ENCODE assay signal across 24 cellular contexts in genomic region chr10:96218826-96219225, GRCh38. TPM values are rescaled to one million over a fixed set of nuclear protein-coding genes. Genes with fewer than 3 reads are reported as not detected.
DNase-seq lines count a peak whose midpoint lies in the region; ATAC-seq, FAIRE-seq and TF ChIP-seq lines count a peak whose summit lies in the region.
"Had no signal": no experiment of that assay in that cellular context is flagged by ENCODE, and none has a peak within 500 bp of the region (broad histone marks: within the 10 kb centered on the region; RNA-seq: fewer than 3 reads in every experiment).

No MANE protein-coding gene starts in this region.

- H2BK12ac ChIP-seq in H1 (ENCODE audit: low read depth, low read length), result no peak overlapping the region

- H3K4me1 Mint-ChIP-seq in naive B cell (peaks cover 11 to 29% (median 22%) of the 10 kb centered on the region in 3 donors), mesothelial cell of epicardium (no peaks in the 10 kb centered on the region)
- peaks cover 18 to 40% of the 10 kb centered on the region in 2 donors for H3K4me1 Mint-ChIP-seq in stimulated activated naive B cell treated with anti-CD40 and anti-IgM and Interleukin-4, amounts not matched to agents 10 μg/mL and 1 μg/mL and 100 μg/mL, for 72 hours
- H3K4me1 Mint-ChIP-seq: CD4-positive, CD25-positive, alpha-beta regulatory T cell had no signal

- no peak overlapping the region for H3K4me2 ChIP-seq in A549
- H3K4me2 ChIP-seq in H1 (ENCODE audit: insufficient read depth in 1 of 2, low read depth in 2 of 2, low read length in 2 of 2), result no peak overlapping the region
- H3K4me2 ChIP-seq: BLaER1 had no signal

- H4K8ac ChIP-seq in H1 (ENCODE audit: extremely low read depth, insufficient read depth, low read length), result no peak overlapping the region

- H2BK20ac ChIP-seq in H1 (ENCODE audit: low read length), result 0 out of 2 replicates have a peak overlapping the region, but pooled peaks have one; percentile 27

- H3K4ac ChIP-seq in H1 (replicated peaks; ENCODE audit: insufficient read length, low read depth, low read length), result no peak overlapping the region

- TF ChIP-seq EP300 in A549 (IDR thresholded peaks at IDR 0.05) (no peak), H1 (IDR thresholded peaks at IDR 0.05; ENCODE audit: borderline replicate concordance in 1 of 2, low read depth in 2 of 2, low read length in 2 of 2) (no peak)

- no peaks in the 10 kb centered on the region for H3K36me3 ChIP-seq in H1 (ENCODE audit: control insufficient read depth in 2 of 4, insufficient read depth in 4 of 4, low read length in 3 of 4)
- H3K36me3 ChIP-seq: HAP-1 had no signal

- WGBS in A549 (ENCODE audit: missing lambda C conversion rate), result 28% methylated on average over 5 of the region's 5 CpGs
- WGBS in H1 (ENCODE audit: extremely low coverage in 1 of 2, insufficient coverage in 1 of 2, insufficient read length in 1 of 2, insufficient replicate concordance in 2 of 2, low coverage in 1 of 2, low lambda C conversion rate in 2 of 2, missing lambda C conversion rate in 1 of 2), 2 experiments, result 73% methylated on average over 5 of the region's 5 CpGs; no CpG with 5 or more reads in 1 of the 2 experiments

- no peaks in the 10 kb centered on the region for H3K4me1 ChIP-seq in A549
- peaks cover 9 to 22% (median 12%) of the 10 kb centered on the region in 4 experiments; a peak in 6 of 7 replicates for H3K4me1 ChIP-seq in H1 (replicated peaks in 1 of 4; ENCODE audit: control insufficient read depth in 3 of 4, insufficient read depth in 4 of 4, low read length in 3 of 4)
- H3K4me1 ChIP-seq: Caco-2, HAP-1 had no signal

- H3K27me3 Mint-ChIP-seq in naive B cell (no peaks in the 10 kb centered on the region), mesothelial cell of epicardium (ENCODE audit: low read depth) (peaks cover 4% of the 10 kb centered on the region)
- H3K27me3 Mint-ChIP-seq in stimulated activated naive B cell treated with anti-CD40 and anti-IgM and Interleukin-4, amounts not matched to agents 10 μg/mL and 1 μg/mL and 100 μg/mL, for 72 hours, result no peaks in the 10 kb centered on the region
- H3K27me3 Mint-ChIP-seq: B cell had no signal

- H2BK5ac ChIP-seq in H1 (ENCODE audit: low read depth, low read length), result peak overlapping the region; percentile 39; the same call in 1 of the 2 replicates

- CTCF ChIA-PET in A549 (lab: Yijun Ruan, JAX), result interaction anchor here (0.9 to 2.1 kb wide), 2 partner anchors 9 to 11 kb away, joined by 3 to 8 read pairs; no protein-coding TSS in a partner anchor
- CTCF ChIA-PET in H1 (lab: Charles Lee; ENCODE audit: partially characterized antibody), result interaction anchor here (1.3 to 1.7 kb wide), 2 partner anchors 9 to 11 kb away, joined by 4 to 9 read pairs; no protein-coding TSS in a partner anchor

- no peak overlapping the region for H4K5ac ChIP-seq in H1 (ENCODE audit: insufficient read length, low read depth, low read length)

- H4K20me1 ChIP-seq in H1 (replicated peaks in 1 of 2; ENCODE audit: control insufficient read depth in 1 of 2, insufficient read depth in 2 of 2, low read length in 2 of 2), result no peaks in the 10 kb centered on the region

- H4K91ac ChIP-seq in H1 (replicated peaks; ENCODE audit: insufficient read length, low read length), result no peak overlapping the region

- no peaks in the 10 kb centered on the region for H3K79me2 ChIP-seq in H1 (ENCODE audit: control insufficient read depth in 1 of 2, insufficient read depth in 2 of 2, low read length in 2 of 2)

- no peak for DNase-seq in A549 (ENCODE audit: low read depth in 1 of 2, low spot score in 1 of 2)
- DNase-seq in H1 (ENCODE audit: low read depth in 1 of 2, low spot score in 2 of 2), result no peak
- no peak for DNase-seq in naive B cell
- DNase-seq in stimulated activated naive B cell treated with anti-CD40 and anti-IgM and Interleukin-4, amounts not matched to agents 10 μg/mL and 1 μg/mL and 100 μg/mL, for 72 hours, result no peak
- no peak for DNase-seq in NCI-H446 (lab: John Stamatoyannopoulos, UW)
- no peak for DNase-seq in mesothelial cell of epicardium (ENCODE audit: low spot score in 2 of 2, unreplicated experiment in 2 of 2)
- DNase-seq: 8988T; Caco-2; CD4-positive, CD25-positive, alpha-beta regulatory T cell; CD8-positive, alpha-beta T cell; DMS153; DND-41; GM23248; HFFc6 had no signal

- no peak overlapping the region for H3K18ac ChIP-seq in H1 (ENCODE audit: extremely low read depth, low read length)

- H3K27ac ChIP-seq in A549, result no peak overlapping the region
- no peak overlapping the region for H3K27ac ChIP-seq in H1 (ENCODE audit: low read depth, low read length)
- H3K27ac ChIP-seq: BLaER1, C4-2B, GM23248 had no signal

- no peak overlapping the region for H2BK120ac ChIP-seq in H1 (replicated peaks; ENCODE audit: low read depth, low read length)

- H3K23ac ChIP-seq in H1 (ENCODE audit: insufficient read length), result no peak overlapping the region

- no peak overlapping the region for H3K4me3 Mint-ChIP-seq in naive B cell
- H3K4me3 Mint-ChIP-seq in stimulated activated naive B cell treated with anti-CD40 and anti-IgM and Interleukin-4, amounts not matched to agents 10 μg/mL and 1 μg/mL and 100 μg/mL, for 72 hours, result no peak overlapping the region
- H3K4me3 Mint-ChIP-seq in mesothelial cell of epicardium, result no peak overlapping the region
- H3K4me3 Mint-ChIP-seq: B cell; CD4-positive, CD25-positive, alpha-beta regulatory T cell; CD8-positive, alpha-beta T cell; HFFc6 had no signal

- FAIRE-seq in A549 (lab: Jason Lieb, UNC) (no peak), H1 (lab: Jason Lieb, UNC) (no peak)
- FAIRE-seq: G401.6, GM12892, GM19239, H54 had no signal

- H3K9me3 Mint-ChIP-seq in naive B cell (no peaks in the 10 kb centered on the region), mesothelial cell of epicardium (no peaks in the 10 kb centered on the region)
- H3K9me3 Mint-ChIP-seq in stimulated activated naive B cell treated with anti-CD40 and anti-IgM and Interleukin-4, amounts not matched to agents 10 μg/mL and 1 μg/mL and 100 μg/mL, for 72 hours, result no peaks in the 10 kb centered on the region
- H3K9me3 Mint-ChIP-seq: CD8-positive, alpha-beta T cell; HFFc6 had no signal

- no peak overlapping the region for H3K14ac ChIP-seq in H1 (ENCODE audit: insufficient read length)

- POLR2A ChIA-PET in A549 (lab: Yijun Ruan, JAX), result no interaction called here
- POLR2A ChIA-PET in H1 (lab: Charles Lee; ENCODE audit: partially characterized antibody), result no interaction called here

- H3K9me3 ChIP-seq in A549 (no peaks in the 10 kb centered on the region), H1 (ENCODE audit: insufficient read depth in 2 of 2, low read depth in 1 of 2, low read length in 1 of 2) (no peaks in the 10 kb centered on the region)
- H3K9me3 ChIP-seq: Caco-2, HAP-1 had no signal

- H3K27ac Mint-ChIP-seq in naive B cell (peak overlapping the region in 4 of 6 donors; percentile 32 to 81 (median 60)), mesothelial cell of epicardium (no peak overlapping the region)
- H3K27ac Mint-ChIP-seq in stimulated activated naive B cell treated with anti-CD40 and anti-IgM and Interleukin-4, amounts not matched to agents 10 μg/mL and 1 μg/mL and 100 μg/mL, for 72 hours, result peak overlapping the region; percentile 74
- H3K27ac Mint-ChIP-seq: B cell; CD4-positive, CD25-positive, alpha-beta regulatory T cell; CD8-positive, alpha-beta T cell; HFFc6 had no signal

- H3K36me3 Mint-ChIP-seq in naive B cell, result peaks cover 66 to 70% of the 10 kb centered on the region in 2 donors
- H3K36me3 Mint-ChIP-seq in stimulated activated naive B cell treated with anti-CD40 and anti-IgM and Interleukin-4, amounts not matched to agents 10 μg/mL and 1 μg/mL and 100 μg/mL, for 72 hours, result peaks cover 65 to 82% of the 10 kb centered on the region in 2 donors
- no peaks in the 10 kb centered on the region for H3K36me3 Mint-ChIP-seq in mesothelial cell of epicardium
- H3K36me3 Mint-ChIP-seq: CD4-positive, CD25-positive, alpha-beta regulatory T cell; CD8-positive, alpha-beta T cell had no signal

- ATAC-seq in A549 (no peak), naive B cell (ENCODE audit: low read depth in 2 of 2) (no peak), HG03432 (IDR thresholded peaks at IDR 0.05; ENCODE audit: unreplicated experiment) (no peak)
- no peak for ATAC-seq in stimulated activated naive B cell treated with anti-CD40 and anti-IgM and Interleukin-4, amounts not matched to agents 10 μg/mL and 1 μg/mL and 100 μg/mL, for 72 hours (replicated peaks)
- ATAC-seq: CD8-positive, alpha-beta T cell had no signal

- no peaks in the 10 kb centered on the region for H3K79me1 ChIP-seq in H1 (ENCODE audit: low read depth, low read length)

- no peaks in the 10 kb centered on the region for H3K27me3 ChIP-seq in H1 (replicated peaks in 1 of 4; ENCODE audit: control insufficient read depth in 3 of 4, extremely low read depth in 1 of 4, insufficient read depth in 3 of 4, low read length in 3 of 4)
- H3K27me3 ChIP-seq: BLaER1 had no signal

- TF ChIP-seq POLR2A in A549 (IDR thresholded peaks at IDR 0.05; ENCODE audit: low read length) (no peak), H1 (IDR thresholded peaks at IDR 0.05; ENCODE audit: control extremely low read depth in 1 of 2, low read depth in 2 of 2, low read length in 2 of 2) (no peak)

- H3K56ac ChIP-seq in H1 (replicated peaks; ENCODE audit: insufficient read length, low read depth, low read length), result no peak overlapping the region

- H3K9ac ChIP-seq in H1 (replicated peaks in 1 of 4; ENCODE audit: extremely low read depth in 1 of 4, low read depth in 3 of 4, low read length in 3 of 4), result no peak overlapping the region
- H3K9ac ChIP-seq: BLaER1, GM23248 had no signal

- TF ChIP-seq CTCF in A549 (IDR thresholded peaks at IDR 0.05) (no peak), H1 (IDR thresholded peaks at IDR 0.05; ENCODE audit: control extremely low read depth in 1 of 3, insufficient read depth in 1 of 3, low read depth in 1 of 3, low read length in 3 of 3) (no peak), mesothelial cell of epicardium (IDR thresholded peaks at IDR 0.05; ENCODE audit: unreplicated experiment) (no peak)

- H3K4me3 ChIP-seq in A549 (no peak overlapping the region), H1 (ENCODE audit: extremely low read depth in 1 of 4, insufficient read depth in 2 of 4, low read depth in 3 of 4, low read length in 4 of 4) (no peak overlapping the region)
- H3K4me3 ChIP-seq: BLaER1, GM23248, HAP-1 had no signal

- no peak overlapping the region for H2AK5ac ChIP-seq in H1 (ENCODE audit: low read depth, low read length)

- no peak overlapping the region; the same call in 1 of the 2 replicates for H2AFZ ChIP-seq in H1 (ENCODE audit: low read length)
- H2AFZ ChIP-seq: GM23248 had no signal

- TF ChIP-seq RAD21 in A549 (conservative IDR thresholded peaks at IDR 0.05 in 1 of 2, IDR thresholded peaks at IDR 0.05 in 1 of 2) (no peak), H1 (IDR thresholded peaks at IDR 0.05 in 1 of 2, conservative IDR thresholded peaks at IDR 0.05 in 1 of 2; ENCODE audit: low read depth in 2 of 2, low read length in 2 of 2) (no peak)

- H3K23me2 ChIP-seq in H1 (ENCODE audit: low read depth, low read length), result no peaks in the 10 kb centered on the region; the same call in 1 of the 2 replicates

- no peak overlapping the region for H2BK15ac ChIP-seq in H1 (ENCODE audit: low read length)

RNA-seq across cellular contexts. Expression of gene BLNK, which starts 52.5 kb away (rescaled TPM):
- polyA plus RNA-seq in A549 (2011; rRNA removed) (not detected in 2 replicates), A549 (2017; fragmentation: RNase III; extraction: RNeasy Plus Mini Kit Qiagen cat#74134 plus additional on column Dnase treatment) (not detected in 3 replicates), H1 (2011; rRNA removed) (not detected in 2 replicates), naive B cell (ENCODE audit: low read depth in 6 of 6) (100 to 1,000 TPM; 152 to 280 (median 196) TPM)
- not detected in 2 replicates for polyA plus RNA-seq in A549 (2012; cell fraction: cytosol; rRNA removed)
- not detected in 2 replicates for polyA plus RNA-seq in A549 (2012; cell fraction: nucleus; rRNA removed)
- 0.49 TPM in 1 of 2 replicates, not detected in the other for polyA minus RNA-seq in A549 (2011; rRNA and poly(A)+ RNA removed)
- not detected in 2 replicates for total RNA-seq in H1 (2021; fragmentation: NEBNext Ultra II Directional; extraction: Animal tissue kit (Norgen Biotek cat#: 25700))
- polyA plus RNA-seq in H1 (2011; cell fraction: cytosol; rRNA removed), result not detected
- polyA plus RNA-seq in H1 (2011; cell fraction: nucleus; rRNA removed), result not detected
- not detected in 4 replicates for polyA plus RNA-seq in H1 (2012, experiment 1 of 2)
- not detected for polyA plus RNA-seq in H1 (2012, experiment 2 of 2)
- 0.04 TPM for polyA plus RNA-seq in H1 (2013, experiment 1 of 2)
- polyA plus RNA-seq in H1 (2013, experiment 2 of 2), result 0.07 TPM
- polyA minus RNA-seq in H1 (2011; rRNA and poly(A)+ RNA removed), result not detected in 2 replicates
- not detected for polyA minus RNA-seq in H1 (2011; cell fraction: cytosol; rRNA and poly(A)+ RNA removed)
- polyA minus RNA-seq in H1 (2011; cell fraction: nucleus; rRNA and poly(A)+ RNA removed), result not detected
- 7.0 to 8.2 TPM (median 7.1 TPM) in 3 replicates for total RNA-seq in mesothelial cell of epicardium
- total RNA-seq: GM23248, HFFc6 had no signal
- polyA plus RNA-seq: AG04450, GM23248 had no signal

Comparison
In these comparisons a context has a peak if more than half of its experiments do, and no peak if none do; other contexts are left out.
1. RNA of gene BLNK, which starts 52.5 kb away (polyA plus RNA-seq): 152 to 280 TPM in naive B cell; not detected in A549 and 0.04 to 0.07 TPM in H1; every median in the first group is over 100 times any median in the second.
2. Of the 18 proteins assayed by ChIP-seq in both H1 and A549: peak only in H1: none; only in A549: none; in both: MAFK; in neither: 17.